20 cellular contexts compared by ENCODE assay signal in genomic region chr2:60843006-60843405, GRCh38. TPM values are rescaled to one million over a fixed set of nuclear protein-coding genes. Genes with fewer than 3 reads are reported as not detected.
DNase-seq lines count a peak whose midpoint lies in the region; ATAC-seq and TF ChIP-seq lines count a peak whose summit lies in the region.
"Had no signal": no experiment of that assay in that cellular context is flagged by ENCODE, and none has a peak within 500 bp of the region (broad histone marks: within the 10 kb centered on the region; RNA-seq: fewer than 3 reads in every experiment).

No MANE protein-coding gene starts in this region.

- no peak overlapping the region for H3K4ac ChIP-seq in neuronal stem cell (ENCODE audit: low read length)

- H3K4me3 ChIP-seq in DOHH2 (ENCODE audit: low read length) (peak overlapping the region; percentile 71), neuronal stem cell (ENCODE audit: low read length in 2 of 2) (no peak overlapping the region)
- H3K4me3 ChIP-seq: K562, Peyer's patch, SJCRH30 had no signal

- WGBS in neuronal stem cell (ENCODE audit: extremely low coverage in 2 of 2, insufficient read length in 2 of 2, insufficient replicate concordance in 1 of 2), 2 donors, result no CpG with 5 or more reads among the region's 6 CpGs

- no peak for ATAC-seq in GM21786 (IDR thresholded peaks at IDR 0.05; ENCODE audit: unreplicated experiment)

- H3K9me3 ChIP-seq in DOHH2 (ENCODE audit: control insufficient read depth, insufficient read depth, low read length), result no peaks in the 10 kb centered on the region
- no peaks in the 10 kb centered on the region for H3K9me3 ChIP-seq in neuronal stem cell (replicated peaks in 1 of 2; ENCODE audit: control insufficient read depth in 2 of 2, insufficient read depth in 1 of 2, low read depth in 1 of 2, low read length in 2 of 2)
- H3K9me3 ChIP-seq: Peyer's patch, SJCRH30 had no signal

- H3K27me3 Mint-ChIP-seq in IgD-negative memory B cell, result no peaks in the 10 kb centered on the region

- H3K4me2 ChIP-seq in DOHH2 (ENCODE audit: low read length), result peak overlapping the region; percentile 74
- H3K4me2 ChIP-seq in neuronal stem cell (ENCODE audit: insufficient read depth, low read length, poor library complexity, severe bottlenecking), result no peak overlapping the region

- no peak overlapping the region for H2BK5ac ChIP-seq in neuronal stem cell (ENCODE audit: low read length)

- H3K14ac ChIP-seq in neuronal stem cell (ENCODE audit: low read length), result no peak overlapping the region

- TF ChIP-seq CTCF in DOHH2 (IDR thresholded peaks at IDR 0.05; ENCODE audit: low read depth, low read length, poor library complexity, severe bottlenecking), result peak; percentile 18

- H2BK15ac ChIP-seq in neuronal stem cell (ENCODE audit: low read length), result no peak overlapping the region

- peak overlapping the region in 3 of 4 donors; percentile 18 to 76 (median 72) for H3K4me3 Mint-ChIP-seq in IgD-negative memory B cell
- H3K4me3 Mint-ChIP-seq: CD8-positive, alpha-beta memory T cell; T-helper 1 cell treated with Interleukin-12 subunit alpha and Interleukin-12 subunit beta and Interleukin-4 antibody, amounts not matched to agents 30 μg/mL and 1 μg/mL, for 36 hours had no signal

- peaks cover 42 to 53% (median 44%) of the 10 kb centered on the region in 3 donors for H3K4me1 Mint-ChIP-seq in IgD-negative memory B cell

- peak overlapping the region; percentile 46 to 64 (median 58) for H3K27ac Mint-ChIP-seq in IgD-negative memory B cell
- H3K27ac Mint-ChIP-seq: T-helper 1 cell treated with Interleukin-12 subunit alpha and Interleukin-12 subunit beta and Interleukin-4 antibody, amounts not matched to agents 30 μg/mL and 1 μg/mL, for 36 hours had no signal

- H3K27ac ChIP-seq in DOHH2 (ENCODE audit: low read depth, low read length) (peak overlapping the region; percentile 95), neuronal stem cell (replicated peaks; ENCODE audit: low read length) (no peak overlapping the region)
- H3K27ac ChIP-seq: C4-2B, SJCRH30 had no signal

- H3K79me2 ChIP-seq in DOHH2 (ENCODE audit: control insufficient read depth, low read length), result peaks cover 13% of the 10 kb centered on the region

- peaks cover 3% of the 10 kb centered on the region for H3K36me3 Mint-ChIP-seq in IgD-negative memory B cell
- H3K36me3 Mint-ChIP-seq: CD8-positive, alpha-beta memory T cell had no signal

- no peak overlapping the region for H2AFZ ChIP-seq in neuronal stem cell (ENCODE audit: low read length)

- H4K91ac ChIP-seq in neuronal stem cell (ENCODE audit: low read depth, low read length, poor library complexity), result no peak overlapping the region

- H4K20me1 ChIP-seq in DOHH2 (ENCODE audit: control insufficient read depth, insufficient read depth, low read depth, low read length), result no peaks in the 10 kb centered on the region

- H3K9me2 ChIP-seq in DOHH2 (replicated peaks; ENCODE audit: control insufficient read depth, low read length), result no peaks in the 10 kb centered on the region

- H3K18ac ChIP-seq in neuronal stem cell (ENCODE audit: low read length), result no peak overlapping the region

- no peak overlapping the region for H2BK120ac ChIP-seq in neuronal stem cell (ENCODE audit: low read depth, low read length)

- no peak overlapping the region for H2AK5ac ChIP-seq in neuronal stem cell (ENCODE audit: low read depth, low read length)

- H3K23ac ChIP-seq in neuronal stem cell (ENCODE audit: low read depth, low read length, poor library complexity), result peak overlapping the region; percentile 31

- peaks cover 86% of the 10 kb centered on the region for H3K4me1 ChIP-seq in DOHH2 (ENCODE audit: control insufficient read depth, low read length)
- peaks cover 0 to 2% of the 10 kb centered on the region in 2 donors for H3K4me1 ChIP-seq in neuronal stem cell (ENCODE audit: control insufficient read depth in 2 of 2, insufficient read depth in 1 of 2, low read depth in 1 of 2, low read length in 2 of 2)
- H3K4me1 ChIP-seq: SJCRH30 had no signal

- no peaks in the 10 kb centered on the region for H3K27me3 ChIP-seq in DOHH2 (ENCODE audit: control insufficient read depth, low read length)
- no peaks in the 10 kb centered on the region for H3K27me3 ChIP-seq in neuronal stem cell (ENCODE audit: control insufficient read depth in 3 of 3, insufficient read depth in 3 of 3, low read depth in 1 of 3, low read length in 3 of 3)
- H3K27me3 ChIP-seq: Peyer's patch, SJCRH30 had no signal

- H2BK12ac ChIP-seq in neuronal stem cell (ENCODE audit: low read length), result peak overlapping the region; percentile 22

- peak; percentile 58 for TF ChIP-seq POLR2A in Raji (IDR thresholded peaks at IDR 0.05; ENCODE audit: insufficient read depth, low read depth, low read length)

- DNase-seq in neuronal stem cell (ENCODE audit: low spot score) (no peak), SW 1271 (lab: John Stamatoyannopoulos, UW) (no peak), KG1 (lab: John Stamatoyannopoulos, UW) (no peak)
- DNase-seq: AML-193; Calu3; CD8-positive, alpha-beta memory T cell; NCI-H1105; NCI-H146; NCI-H2029; NCI-H2227 treated with DMSO at 0.1 percent for 48 hours; NCI-H510A; SJCRH30 had no signal

- H3K36me3 ChIP-seq in DOHH2 (ENCODE audit: control insufficient read depth, low read length) (peaks cover 3% of the 10 kb centered on the region; the same call in 1 of the 2 replicates), neuronal stem cell (replicated peaks in 1 of 2; ENCODE audit: control insufficient read depth in 2 of 2, insufficient read depth in 2 of 2, low read length in 2 of 2) (no peaks in the 10 kb centered on the region)
- H3K36me3 ChIP-seq: Peyer's patch, SJCRH30 had no signal

- H4K8ac ChIP-seq in neuronal stem cell (ENCODE audit: low read depth, low read length), result no peak overlapping the region

- no peak overlapping the region for H3K9ac ChIP-seq in neuronal stem cell (ENCODE audit: low read depth, low read length, poor library complexity)

- peaks cover 0 to 2% (median 0%) of the 10 kb centered on the region in 3 donors for H3K9me3 Mint-ChIP-seq in IgD-negative memory B cell
- H3K9me3 Mint-ChIP-seq: CD8-positive, alpha-beta memory T cell; T-helper 1 cell treated with Interleukin-12 subunit alpha and Interleukin-12 subunit beta and Interleukin-4 antibody, amounts not matched to agents 30 μg/mL and 1 μg/mL, for 36 hours had no signal

- H3K79me1 ChIP-seq in neuronal stem cell (ENCODE audit: low read depth, low read length), result no peaks in the 10 kb centered on the region

- peaks cover 45% of the 10 kb centered on the region for H3F3A ChIP-seq in DOHH2 (ENCODE audit: control insufficient read depth, insufficient read depth)

RNA-seq across cellular contexts. Expression of gene REL, which starts 38.4 kb away (rescaled TPM):
- 64.7 TPM for polyA plus RNA-seq in IgD-negative memory B cell
- 4.8 TPM for polyA plus RNA-seq in neuronal stem cell (2013, experiment 1 of 2)
- polyA plus RNA-seq in neuronal stem cell (2013, experiment 2 of 2), result 5.2 TPM
